1 cellular context compared by ENCODE assay signal in genomic region chr5:321726-322251, GRCh38.
TF ChIP-seq lines count a peak whose summit lies in the region.

No MANE protein-coding gene starts in this region.

TF ChIP-seq in HepG2, 621 proteins besides CTCF, POLR2A, EP300 and RAD21 (continued from another document):
- no peak for TF ChIP-seq AFF4 (CRISPR knock-in tag; IDR thresholded peaks at IDR 0.05)
